7 cellular contexts compared by ENCODE assay signal in genomic region chr11:58524232-58525036, GRCh38. TPM values are rescaled to one million over a fixed set of nuclear protein-coding genes. Genes with fewer than 3 reads are reported as not detected.
DNase-seq lines count a peak whose midpoint lies in the region; ATAC-seq and TF ChIP-seq lines count a peak whose summit lies in the region.

No MANE protein-coding gene starts in this region.

- no peaks in the 10 kb centered on the region for H3K9me2 ChIP-seq in GM23338 (ENCODE audit: insufficient read depth)

- intact Hi-C loops in left cardiac atrium (cut with DNase I) = no loop called here
- intact Hi-C loops in prostate gland (cut with DNase I) = no loop called here

- H3K27me3 ChIP-seq in GM23338 (ENCODE audit: insufficient read depth) (no peaks in the 10 kb centered on the region), prostate gland (replicated peaks; ENCODE audit: insufficient read depth) (no peaks in the 10 kb centered on the region)

- H3K79me2 ChIP-seq in GM23338 (replicated peaks; ENCODE audit: insufficient read depth) = no peaks in the 10 kb centered on the region

- H3K4me1 Mint-ChIP-seq in GM23338 = peaks cover 13% of the 10 kb centered on the region; the same call in 2 of the 3 replicates
- peaks cover 33% of the 10 kb centered on the region for H3K4me1 Mint-ChIP-seq in activated naive CD8-positive, alpha-beta T cell treated with anti-CD3 and anti-CD28 coated beads, Interleukin-2, amount 10 ng/mL, durations not matched to agents 7 days and 5 days

- peak overlapping the region; percentile 57; the same call in 2 of the 3 replicates for H3K4me3 Mint-ChIP-seq in GM23338
- H3K4me3 Mint-ChIP-seq in activated naive CD8-positive, alpha-beta T cell treated with anti-CD3 and anti-CD28 coated beads, Interleukin-2, amount 10 ng/mL, durations not matched to agents 7 days and 5 days = peak overlapping the region; percentile 37

- TF ChIP-seq POLR2A in prostate gland (IDR thresholded peaks at IDR 0.05) = no peak

- no peaks in the 10 kb centered on the region for H3K36me3 ChIP-seq in GM23338 (ENCODE audit: insufficient read depth)
- H3K36me3 ChIP-seq in prostate gland = no peaks in the 10 kb centered on the region

- no peaks in the 10 kb centered on the region for H3K27me3 Mint-ChIP-seq in GM23338 (ENCODE audit: insufficient read depth, low read depth, poor library complexity)
- H3K27me3 Mint-ChIP-seq in activated naive CD8-positive, alpha-beta T cell treated with anti-CD3 and anti-CD28 coated beads, Interleukin-2, amount 10 ng/mL, durations not matched to agents 7 days and 5 days = no peaks in the 10 kb centered on the region

- H3K27ac Mint-ChIP-seq in GM23338 = no peak overlapping the region
- peak overlapping the region; percentile 82 for H3K27ac Mint-ChIP-seq in activated naive CD8-positive, alpha-beta T cell treated with anti-CD3 and anti-CD28 coated beads, Interleukin-2, amount 10 ng/mL, durations not matched to agents 7 days and 5 days

- peak overlapping the region; percentile 49; the same call in 1 of the 2 replicates for H3K4me3 ChIP-seq in GM08714 (ENCODE audit: low read length)
- H3K4me3 ChIP-seq in GM23338 = peak overlapping the region; percentile 24; the same call in 1 of the 2 replicates
- H3K4me3 ChIP-seq in prostate gland = no peak overlapping the region

- WGBS in prostate gland = 26% methylated on average over 7 of the region's 7 CpGs

- no peaks in the 10 kb centered on the region for H3F3A ChIP-seq in GM23338 (replicated peaks; ENCODE audit: low read depth)

- H3K4me1 ChIP-seq in GM23338 (ENCODE audit: insufficient read depth) (no peaks in the 10 kb centered on the region), prostate gland (replicated peaks) (no peaks in the 10 kb centered on the region)

- DNase-seq in GM23338 (ENCODE audit: low spot score) = peak; percentile 92
- DNase-seq in KBM-7 = peak; percentile 83
- peak; percentile 74 for DNase-seq in RPMI8226
- DNase-seq in activated naive CD8-positive, alpha-beta T cell treated with anti-CD3 and anti-CD28 coated beads, Interleukin-2, amount 10 ng/mL, durations not matched to agents 7 days and 5 days = peak; percentile 41
- DNase-seq in left cardiac atrium = peak; percentile 44
- peak; percentile 49 for DNase-seq in prostate gland (ENCODE audit: low spot score)

- peak overlapping the region; percentile 60; the same call in 1 of the 2 replicates for H2AFZ ChIP-seq in GM23338

- no peak overlapping the region for H3K27ac ChIP-seq in GM23338 (ENCODE audit: low read depth)
- no peak overlapping the region for H3K27ac ChIP-seq in prostate gland

- H3K9me3 ChIP-seq in prostate gland = no peaks in the 10 kb centered on the region

- POLR2A ChIA-PET in activated naive CD8-positive, alpha-beta T cell treated with anti-CD3 and anti-CD28 coated beads, Interleukin-2, amount 10 ng/mL, durations not matched to agents 7 days and 5 days (lab: Charles Lee) = interaction anchor here (1.0 kb wide), 1 partner anchor 783 kb away, joined by 3 read pairs; the partner anchor contains the start of gene SELENOH

- ATAC-seq in GM23338 = peak; percentile 99
- ATAC-seq in activated naive CD8-positive, alpha-beta T cell treated with anti-CD3 and anti-CD28 coated beads, Interleukin-2, amount 10 ng/mL, durations not matched to agents 7 days and 5 days (ENCODE audit: low read depth) = peak; percentile 48
- peak; percentile 83 to 92 for ATAC-seq in left cardiac atrium

- in situ Hi-C loops in KBM-7 (cut with MboI; ENCODE audit: low pct_unique_long_range_greater_than_20kb, low sequenced_read_pairs) = loop anchor here (25.0 kb wide), 1 partner anchor 1187 kb away; the partner anchor contains the start of genes P2RX3 and SSRP1

- H3K9me3 Mint-ChIP-seq in GM23338 = no peaks in the 10 kb centered on the region
- no peaks in the 10 kb centered on the region for H3K9me3 Mint-ChIP-seq in activated naive CD8-positive, alpha-beta T cell treated with anti-CD3 and anti-CD28 coated beads, Interleukin-2, amount 10 ng/mL, durations not matched to agents 7 days and 5 days

- peak; percentile 74 to 81 for TF ChIP-seq CTCF in GM23338 (conservative IDR thresholded peaks at IDR 0.05; ENCODE audit: low read depth in 2 of 2)
- TF ChIP-seq CTCF in prostate gland (IDR thresholded peaks at IDR 0.05) = peak; percentile 16 to 63 (median 54)

- H4K20me1 ChIP-seq in GM23338 (replicated peaks; ENCODE audit: insufficient read depth) = no peaks in the 10 kb centered on the region

- no peaks in the 10 kb centered on the region; the same call in 2 of the 3 replicates for H3K36me3 Mint-ChIP-seq in GM23338 (ENCODE audit: low read depth)
- peaks cover 20% of the 10 kb centered on the region for H3K36me3 Mint-ChIP-seq in activated naive CD8-positive, alpha-beta T cell treated with anti-CD3 and anti-CD28 coated beads, Interleukin-2, amount 10 ng/mL, durations not matched to agents 7 days and 5 days

- peak overlapping the region; percentile 56 for H3K4me2 ChIP-seq in GM23338

TF ChIP-seq in GM23338, 12 proteins besides CTCF, POLR2A, EP300 and RAD21 (continues in another document):
- TF ChIP-seq, protein P1, sequence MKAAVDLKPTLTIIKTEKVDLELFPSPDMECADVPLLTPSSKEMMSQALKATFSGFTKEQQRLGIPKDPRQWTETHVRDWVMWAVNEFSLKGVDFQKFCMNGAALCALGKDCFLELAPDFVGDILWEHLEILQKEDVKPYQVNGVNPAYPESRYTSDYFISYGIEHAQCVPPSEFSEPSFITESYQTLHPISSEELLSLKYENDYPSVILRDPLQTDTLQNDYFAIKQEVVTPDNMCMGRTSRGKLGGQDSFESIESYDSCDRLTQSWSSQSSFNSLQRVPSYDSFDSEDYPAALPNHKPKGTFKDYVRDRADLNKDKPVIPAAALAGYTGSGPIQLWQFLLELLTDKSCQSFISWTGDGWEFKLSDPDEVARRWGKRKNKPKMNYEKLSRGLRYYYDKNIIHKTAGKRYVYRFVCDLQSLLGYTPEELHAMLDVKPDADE (IDR thresholded peaks at IDR 0.05) = no peak
- no peak for TF ChIP-seq JUNB (IDR thresholded peaks at IDR 0.05; ENCODE audit: unreplicated experiment)
- TF ChIP-seq ZNF331 (CRISPR knock-in tag; IDR thresholded peaks at IDR 0.05; ENCODE audit: low read depth) = no peak
- no peak for TF ChIP-seq STAT1 (IDR thresholded peaks at IDR 0.05; ENCODE audit: unreplicated experiment)
- no peak for TF ChIP-seq NANOG (IDR thresholded peaks at IDR 0.05; ENCODE audit: borderline replicate concordance)
- no peak for TF ChIP-seq CREB1 (CRISPR knock-in tag; IDR thresholded peaks at IDR 0.05; ENCODE audit: low read depth)
- no peak for TF ChIP-seq POLR2AphosphoS5 (IDR thresholded peaks at IDR 0.05; ENCODE audit: low read depth)
- TF ChIP-seq, protein P2, sequence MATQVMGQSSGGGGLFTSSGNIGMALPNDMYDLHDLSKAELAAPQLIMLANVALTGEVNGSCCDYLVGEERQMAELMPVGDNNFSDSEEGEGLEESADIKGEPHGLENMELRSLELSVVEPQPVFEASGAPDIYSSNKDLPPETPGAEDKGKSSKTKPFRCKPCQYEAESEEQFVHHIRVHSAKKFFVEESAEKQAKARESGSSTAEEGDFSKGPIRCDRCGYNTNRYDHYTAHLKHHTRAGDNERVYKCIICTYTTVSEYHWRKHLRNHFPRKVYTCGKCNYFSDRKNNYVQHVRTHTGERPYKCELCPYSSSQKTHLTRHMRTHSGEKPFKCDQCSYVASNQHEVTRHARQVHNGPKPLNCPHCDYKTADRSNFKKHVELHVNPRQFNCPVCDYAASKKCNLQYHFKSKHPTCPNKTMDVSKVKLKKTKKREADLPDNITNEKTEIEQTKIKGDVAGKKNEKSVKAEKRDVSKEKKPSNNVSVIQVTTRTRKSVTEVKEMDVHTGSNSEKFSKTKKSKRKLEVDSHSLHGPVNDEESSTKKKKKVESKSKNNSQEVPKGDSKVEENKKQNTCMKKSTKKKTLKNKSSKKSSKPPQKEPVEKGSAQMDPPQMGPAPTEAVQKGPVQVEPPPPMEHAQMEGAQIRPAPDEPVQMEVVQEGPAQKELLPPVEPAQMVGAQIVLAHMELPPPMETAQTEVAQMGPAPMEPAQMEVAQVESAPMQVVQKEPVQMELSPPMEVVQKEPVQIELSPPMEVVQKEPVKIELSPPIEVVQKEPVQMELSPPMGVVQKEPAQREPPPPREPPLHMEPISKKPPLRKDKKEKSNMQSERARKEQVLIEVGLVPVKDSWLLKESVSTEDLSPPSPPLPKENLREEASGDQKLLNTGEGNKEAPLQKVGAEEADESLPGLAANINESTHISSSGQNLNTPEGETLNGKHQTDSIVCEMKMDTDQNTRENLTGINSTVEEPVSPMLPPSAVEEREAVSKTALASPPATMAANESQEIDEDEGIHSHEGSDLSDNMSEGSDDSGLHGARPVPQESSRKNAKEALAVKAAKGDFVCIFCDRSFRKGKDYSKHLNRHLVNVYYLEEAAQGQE (IDR thresholded peaks at IDR 0.05; ENCODE audit: unreplicated experiment) = no peak
- no peak for TF ChIP-seq EZH2phosphoT487 (IDR thresholded peaks at IDR 0.05; ENCODE audit: unreplicated experiment)
- TF ChIP-seq ZNF114 (CRISPR knock-in tag; IDR thresholded peaks at IDR 0.05) = no peak
- no peak for TF ChIP-seq EZH2 (IDR thresholded peaks at IDR 0.05; ENCODE audit: low read depth, unreplicated experiment)

RNA-seq across cellular contexts. Expression of gene OR5B21, which starts 16.5 kb away (rescaled TPM):
- total RNA-seq in GM23338 (2014; rRNA removed; shearing (Covaris generic)) = not detected in 2 replicates
- not detected in 2 replicates for polyA plus RNA-seq in GM23338 (2016; fragmentation: Nextera tagmentation; extraction: Ambion mirVana)
- under 1 TPM; 0.45 to 0.89 TPM for total RNA-seq in activated naive CD8-positive, alpha-beta T cell treated with anti-CD3 and anti-CD28 coated beads, Interleukin-2, amount 10 ng/mL, durations not matched to agents 7 days and 5 days
- not detected for total RNA-seq in left cardiac atrium
- total RNA-seq in prostate gland = not detected

RNA-seq across cellular contexts. Expression of gene LPXN, which starts 51.2 kb away (rescaled TPM):
- total RNA-seq in GM23338 (2014; rRNA removed; shearing (Covaris generic)) = 0.56 and 2.3 TPM in 2 replicates
- 1.1 and 1.3 TPM in 2 replicates for polyA plus RNA-seq in GM23338 (2016; fragmentation: Nextera tagmentation; extraction: Ambion mirVana)
- 100 to 1,000 TPM; 145 to 159 TPM for total RNA-seq in activated naive CD8-positive, alpha-beta T cell treated with anti-CD3 and anti-CD28 coated beads, Interleukin-2, amount 10 ng/mL, durations not matched to agents 7 days and 5 days
- total RNA-seq in left cardiac atrium (1 to 10 TPM; 5.0 to 6.0 TPM), prostate gland (1 to 10 TPM; 5.4 to 9.4 TPM)

RNA-seq across cellular contexts. Expression of gene ZFP91, which starts 54.4 kb away (rescaled TPM):
- total RNA-seq in GM23338 (2014; rRNA removed; shearing (Covaris generic)) = 30.0 and 30.2 TPM in 2 replicates
- polyA plus RNA-seq in GM23338 (2016; fragmentation: Nextera tagmentation; extraction: Ambion mirVana) = 10.2 and 11.1 TPM in 2 replicates
- total RNA-seq in activated naive CD8-positive, alpha-beta T cell treated with anti-CD3 and anti-CD28 coated beads, Interleukin-2, amount 10 ng/mL, durations not matched to agents 7 days and 5 days = 10 to 100 TPM; 52.8 to 54.2 TPM
- total RNA-seq in left cardiac atrium (10 to 100 TPM; 49.8 to 58.6 TPM), prostate gland (10 to 100 TPM; 34.0 to 70.7 TPM)

Comparison
In these comparisons a context has a peak if more than half of its experiments do, and no peak if none do; other contexts are left out.
1. H3K4me3 ChIP-seq: peak in GM08714 (single experiment) and GM23338 (single experiment); none in prostate gland (0 of 2).
2. ATAC-seq: peak in every context shown above with its lines; median percentile 99 in GM23338; 88 in left cardiac atrium; 48 in activated naive CD8-positive, alpha-beta T cell treated with anti-CD3 and anti-CD28 coated beads, Interleukin-2, amount 10 ng/mL, durations not matched to agents 7 days and 5 days.
3. DNase-seq: peak in every context shown above with its lines; median percentile 92 in GM23338; 83 in KBM-7; 74 in RPMI8226; 49 in prostate gland; 44 in left cardiac atrium; 41 in activated naive CD8-positive, alpha-beta T cell treated with anti-CD3 and anti-CD28 coated beads, Interleukin-2, amount 10 ng/mL, durations not matched to agents 7 days and 5 days.
4. RNA of gene LPXN, which starts 51.2 kb away (total RNA-seq): 145 to 159 TPM in activated naive CD8-positive, alpha-beta T cell treated with anti-CD3 and anti-CD28 coated beads, Interleukin-2, amount 10 ng/mL, durations not matched to agents 7 days and 5 days; 5.4 to 9.4 TPM in prostate gland, 5.0 to 6.0 TPM in left cardiac atrium and 0.56 to 2.3 TPM in GM23338; every median in the first group is over 10 times any median in the second.